In genomic region chr3:4994823-4995499, GRCh38 we compare ENCODE assay signal across 9 cellular contexts. TPM values are rescaled to one million over a fixed set of nuclear protein-coding genes. Genes with fewer than 3 reads are reported as not detected.
A peak's percentile ranks its signal among the peaks of the same experiment; 100 is the strongest.
DNase-seq lines count a peak whose midpoint lies in the region; ATAC-seq, FAIRE-seq and TF ChIP-seq lines count a peak whose summit lies in the region.
"Had no signal": no experiment of that assay in that cellular context is flagged by ENCODE, and none has a peak within 500 bp of the region (broad histone marks: within the 10 kb centered on the region; RNA-seq: fewer than 3 reads in every experiment).

No MANE protein-coding gene starts in this region.

- no peak overlapping the region for H3K4me2 ChIP-seq in hepatocyte

- no peak for FAIRE-seq in small intestine (lab: Jason Lieb, UNC)

- H4K20me1 ChIP-seq in hepatocyte (ENCODE audit: insufficient read depth, poor library complexity, severe bottlenecking): no peaks in the 10 kb centered on the region

- H3K9me3 ChIP-seq in hepatocyte (ENCODE audit: low read depth) (no peaks in the 10 kb centered on the region), stomach (no peaks in the 10 kb centered on the region), small intestine (ENCODE audit: control insufficient read depth, low read depth) (no peaks in the 10 kb centered on the region)

- TF ChIP-seq EP300 in stomach (IDR thresholded peaks at IDR 0.05): no peak

- no peak overlapping the region for H3K4me3 Mint-ChIP-seq in CD14-positive monocyte
- no peak overlapping the region for H3K4me3 Mint-ChIP-seq in activated T-helper 2 cell treated with anti-CD3 and anti-CD28 coated beads, Interferon-gamma antibody, Interleukin-2, Interleukin-4, amounts not matched to agents 10 μg/mL and 5 μg/mL and 100 μg/mL, durations not matched to agents 14 hours and 24 hours and 36 hours (ENCODE audit: low read depth)
- no peak overlapping the region for H3K4me3 Mint-ChIP-seq in T-helper 2 cell treated with Interferon-gamma antibody and Interleukin-4, amounts not matched to agents 5 μg/mL and 100 μg/mL, for 36 hours
- H3K4me3 Mint-ChIP-seq: activated naive CD8-positive, alpha-beta T cell treated with anti-CD3 and anti-CD28 coated beads, Interleukin-2, amount 10 ng/mL, durations not matched to agents 7 days and 5 days had no signal

- peak; percentile 56 for DNase-seq in CD14-positive monocyte (ENCODE audit: low spot score)
- no peak for DNase-seq in activated T-helper 2 cell treated with anti-CD3 and anti-CD28 coated beads, Interferon-gamma antibody, Interleukin-2, Interleukin-4, amounts not matched to agents 10 μg/mL and 5 μg/mL and 100 μg/mL, durations not matched to agents 14 hours and 24 hours and 36 hours (ENCODE audit: low spot score)
- DNase-seq in hepatocyte (ENCODE audit: low spot score): peak; percentile 67
- peak; percentile 59 for DNase-seq in stomach
- no peak for DNase-seq in T-helper 2 cell treated with Interferon-gamma antibody and Interleukin-4, amounts not matched to agents 5 μg/mL and 100 μg/mL, for 36 hours (ENCODE audit: low spot score)
- DNase-seq in small intestine: no peak
- DNase-seq: activated naive CD8-positive, alpha-beta T cell treated with anti-CD3 and anti-CD28 coated beads, Interleukin-2, amount 10 ng/mL, durations not matched to agents 7 days and 5 days had no signal

- 83% methylated on average over 11 of the region's 11 CpGs for WGBS in hepatocyte (ENCODE audit: low lambda C conversion rate, missing lambda C conversion rate)
- 63 to 77% (median 70%) methylated on average over 7 to 11 of the region's 11 CpGs for WGBS in stomach, 5 donors
- WGBS in small intestine, 3 donors: 71 to 81% (median 79%) methylated on average over 11 of the region's 11 CpGs

- H3K27ac ChIP-seq in hepatocyte: no peak overlapping the region
- peak overlapping the region; percentile 23 to 67 (median 57) for H3K27ac ChIP-seq in stomach
- peak overlapping the region in 1 of 2 donors; percentile 60 for H3K27ac ChIP-seq in small intestine (ENCODE audit: low read depth in 1 of 2, low read length in 1 of 2)

- no peaks in the 10 kb centered on the region for H3K36me3 ChIP-seq in hepatocyte (replicated peaks; ENCODE audit: insufficient read depth, low read depth)
- H3K36me3 ChIP-seq in stomach: no peaks in the 10 kb centered on the region
- no peaks in the 10 kb centered on the region for H3K36me3 ChIP-seq in small intestine (ENCODE audit: control insufficient read depth in 2 of 2, insufficient read depth in 2 of 2, low read length in 2 of 2)

- H3K27me3 ChIP-seq in hepatocyte: no peaks in the 10 kb centered on the region
- no peaks in the 10 kb centered on the region for H3K27me3 ChIP-seq in stomach
- H3K27me3 ChIP-seq in small intestine (ENCODE audit: control insufficient read depth in 2 of 2, insufficient read depth in 2 of 2, low read length in 2 of 2): no peaks in the 10 kb centered on the region

- TF ChIP-seq POLR2A in stomach (IDR thresholded peaks at IDR 0.05): no peak

- no peak overlapping the region for H2AFZ ChIP-seq in hepatocyte

- no peaks in the 10 kb centered on the region for H3K36me3 Mint-ChIP-seq in CD14-positive monocyte
- H3K36me3 Mint-ChIP-seq in activated T-helper 2 cell treated with anti-CD3 and anti-CD28 coated beads, Interferon-gamma antibody, Interleukin-2, Interleukin-4, amounts not matched to agents 10 μg/mL and 5 μg/mL and 100 μg/mL, durations not matched to agents 14 hours and 24 hours and 36 hours (ENCODE audit: low read depth): no peaks in the 10 kb centered on the region
- no peaks in the 10 kb centered on the region for H3K36me3 Mint-ChIP-seq in T-helper 2 cell treated with Interferon-gamma antibody and Interleukin-4, amounts not matched to agents 5 μg/mL and 100 μg/mL, for 36 hours (ENCODE audit: low read depth)

- H3K79me2 ChIP-seq in hepatocyte: no peaks in the 10 kb centered on the region

- H3K9me2 ChIP-seq in hepatocyte (replicated peaks; ENCODE audit: insufficient read depth): no peaks in the 10 kb centered on the region

- peak; percentile 66 for ATAC-seq in HG02571 (IDR thresholded peaks at IDR 0.05; ENCODE audit: unreplicated experiment)
- ATAC-seq in HG03520 (IDR thresholded peaks at IDR 0.05; ENCODE audit: unreplicated experiment): no peak

- peak overlapping the region in 4 of 7 donors; percentile 27 to 82 (median 66) for H3K27ac Mint-ChIP-seq in CD14-positive monocyte
- peak overlapping the region; percentile 79 for H3K27ac Mint-ChIP-seq in activated T-helper 2 cell treated with anti-CD3 and anti-CD28 coated beads, Interferon-gamma antibody, Interleukin-2, Interleukin-4, amounts not matched to agents 10 μg/mL and 5 μg/mL and 100 μg/mL, durations not matched to agents 14 hours and 24 hours and 36 hours
- no peak overlapping the region for H3K27ac Mint-ChIP-seq in T-helper 2 cell treated with Interferon-gamma antibody and Interleukin-4, amounts not matched to agents 5 μg/mL and 100 μg/mL, for 36 hours
- H3K27ac Mint-ChIP-seq: activated naive CD8-positive, alpha-beta T cell treated with anti-CD3 and anti-CD28 coated beads, Interleukin-2, amount 10 ng/mL, durations not matched to agents 7 days and 5 days had no signal

- TF ChIP-seq CTCF in CD14-positive monocyte (IDR thresholded peaks at IDR 0.05): no peak
- no peak for TF ChIP-seq CTCF in hepatocyte (IDR thresholded peaks at IDR 0.05; ENCODE audit: poor library complexity)
- no peak for TF ChIP-seq CTCF in stomach (IDR thresholded peaks at IDR 0.05)

- H3K4me1 ChIP-seq in hepatocyte (ENCODE audit: insufficient read depth): peaks cover 7% of the 10 kb centered on the region
- peaks cover 0 to 8% (median 2%) of the 10 kb centered on the region in 4 donors for H3K4me1 ChIP-seq in stomach
- H3K4me1 ChIP-seq in small intestine (ENCODE audit: control insufficient read depth in 2 of 2, insufficient read depth in 1 of 2, low read depth in 1 of 2, low read length in 1 of 2): no peaks in the 10 kb centered on the region

- H3K9me3 Mint-ChIP-seq in CD14-positive monocyte: peaks cover 0 to 1% (median 0%) of the 10 kb centered on the region in 7 donors
- no peaks in the 10 kb centered on the region for H3K9me3 Mint-ChIP-seq in activated T-helper 2 cell treated with anti-CD3 and anti-CD28 coated beads, Interferon-gamma antibody, Interleukin-2, Interleukin-4, amounts not matched to agents 10 μg/mL and 5 μg/mL and 100 μg/mL, durations not matched to agents 14 hours and 24 hours and 36 hours
- no peaks in the 10 kb centered on the region for H3K9me3 Mint-ChIP-seq in T-helper 2 cell treated with Interferon-gamma antibody and Interleukin-4, amounts not matched to agents 5 μg/mL and 100 μg/mL, for 36 hours
- H3K9me3 Mint-ChIP-seq: activated naive CD8-positive, alpha-beta T cell treated with anti-CD3 and anti-CD28 coated beads, Interleukin-2, amount 10 ng/mL, durations not matched to agents 7 days and 5 days had no signal

- peaks cover 16% of the 10 kb centered on the region for H3K4me1 Mint-ChIP-seq in CD14-positive monocyte
- peaks cover 42% of the 10 kb centered on the region for H3K4me1 Mint-ChIP-seq in activated T-helper 2 cell treated with anti-CD3 and anti-CD28 coated beads, Interferon-gamma antibody, Interleukin-2, Interleukin-4, amounts not matched to agents 10 μg/mL and 5 μg/mL and 100 μg/mL, durations not matched to agents 14 hours and 24 hours and 36 hours (ENCODE audit: low read depth)
- H3K4me1 Mint-ChIP-seq in T-helper 2 cell treated with Interferon-gamma antibody and Interleukin-4, amounts not matched to agents 5 μg/mL and 100 μg/mL, for 36 hours (ENCODE audit: low read depth): peaks cover 36% of the 10 kb centered on the region

- H3K4me3 ChIP-seq in hepatocyte: no peak overlapping the region
- H3K4me3 ChIP-seq in stomach: no peak overlapping the region
- H3K4me3 ChIP-seq in small intestine (ENCODE audit: low read depth in 1 of 2, low read length in 2 of 2): no peak overlapping the region

- intact Hi-C loops in CD14-positive monocyte (cut with micrococcal nuclease): no loop called here
- intact Hi-C loops in activated T-helper 2 cell treated with anti-CD3 and anti-CD28 coated beads, Interferon-gamma antibody, Interleukin-2, Interleukin-4, amounts not matched to agents 10 μg/mL and 5 μg/mL and 100 μg/mL, durations not matched to agents 14 hours and 24 hours and 36 hours (cut with micrococcal nuclease): loop anchor here (1.0 kb wide), 3 partner anchors 7 to 12 kb away; no protein-coding TSS in a partner anchor
- intact Hi-C loops in stomach (cut with DNase I; ENCODE audit: low total_unique reads): no loop called here

- H3K27me3 Mint-ChIP-seq in CD14-positive monocyte (ENCODE audit: low read depth in 3 of 3): peaks cover 0 to 2% (median 0%) of the 10 kb centered on the region in 3 donors
- H3K27me3 Mint-ChIP-seq in activated T-helper 2 cell treated with anti-CD3 and anti-CD28 coated beads, Interferon-gamma antibody, Interleukin-2, Interleukin-4, amounts not matched to agents 10 μg/mL and 5 μg/mL and 100 μg/mL, durations not matched to agents 14 hours and 24 hours and 36 hours (ENCODE audit: low read depth): no peaks in the 10 kb centered on the region
- H3K27me3 Mint-ChIP-seq in T-helper 2 cell treated with Interferon-gamma antibody and Interleukin-4, amounts not matched to agents 5 μg/mL and 100 μg/mL, for 36 hours (ENCODE audit: low read depth): no peaks in the 10 kb centered on the region
- H3K27me3 Mint-ChIP-seq: activated naive CD8-positive, alpha-beta T cell treated with anti-CD3 and anti-CD28 coated beads, Interleukin-2, amount 10 ng/mL, durations not matched to agents 7 days and 5 days had no signal

RNA-seq across cellular contexts. Expression of gene BHLHE40, which starts 15.7 kb away (rescaled TPM):
- 10 to 100 TPM; 20.2 to 23.4 TPM for polyA plus RNA-seq in CD14-positive monocyte
- 421 and 425 TPM in 2 replicates for total RNA-seq in activated T-helper 2 cell treated with anti-CD3 and anti-CD28 coated beads, Interferon-gamma antibody, Interleukin-2, Interleukin-4, amounts not matched to agents 10 μg/mL and 5 μg/mL and 100 μg/mL, durations not matched to agents 14 hours and 24 hours and 36 hours
- total RNA-seq in hepatocyte: 67.1 and 71.6 TPM in 2 replicates
- polyA plus RNA-seq in hepatocyte: 116 and 140 TPM in 2 replicates
- 10 to 100 TPM in 4 of 5 donors, 1 to 10 TPM in 1; 7.6 to 34.7 (median 26.6) TPM for total RNA-seq in stomach
- polyA plus RNA-seq in stomach: 10 to 100 TPM; 17.7 to 39.7 (median 24.1) TPM
- 10 to 100 TPM in 2 of 3 donors, 1 to 10 TPM in 1; 6.3 to 28.5 (median 10.8) TPM for polyA plus RNA-seq in small intestine

Comparison
In these comparisons a context has a peak if more than half of its experiments do, and no peak if none do; other contexts are left out.
1. DNase-seq: peak in CD14-positive monocyte (single experiment), hepatocyte (single experiment) and stomach (single experiment); none in activated T-helper 2 cell treated with anti-CD3 and anti-CD28 coated beads, Interferon-gamma antibody, Interleukin-2, Interleukin-4, amounts not matched to agents 10 μg/mL and 5 μg/mL and 100 μg/mL, durations not matched to agents 14 hours and 24 hours and 36 hours (single experiment), T-helper 2 cell treated with Interferon-gamma antibody and Interleukin-4, amounts not matched to agents 5 μg/mL and 100 μg/mL, for 36 hours (single experiment) and small intestine (single experiment).